In the genomic region with DNA sequence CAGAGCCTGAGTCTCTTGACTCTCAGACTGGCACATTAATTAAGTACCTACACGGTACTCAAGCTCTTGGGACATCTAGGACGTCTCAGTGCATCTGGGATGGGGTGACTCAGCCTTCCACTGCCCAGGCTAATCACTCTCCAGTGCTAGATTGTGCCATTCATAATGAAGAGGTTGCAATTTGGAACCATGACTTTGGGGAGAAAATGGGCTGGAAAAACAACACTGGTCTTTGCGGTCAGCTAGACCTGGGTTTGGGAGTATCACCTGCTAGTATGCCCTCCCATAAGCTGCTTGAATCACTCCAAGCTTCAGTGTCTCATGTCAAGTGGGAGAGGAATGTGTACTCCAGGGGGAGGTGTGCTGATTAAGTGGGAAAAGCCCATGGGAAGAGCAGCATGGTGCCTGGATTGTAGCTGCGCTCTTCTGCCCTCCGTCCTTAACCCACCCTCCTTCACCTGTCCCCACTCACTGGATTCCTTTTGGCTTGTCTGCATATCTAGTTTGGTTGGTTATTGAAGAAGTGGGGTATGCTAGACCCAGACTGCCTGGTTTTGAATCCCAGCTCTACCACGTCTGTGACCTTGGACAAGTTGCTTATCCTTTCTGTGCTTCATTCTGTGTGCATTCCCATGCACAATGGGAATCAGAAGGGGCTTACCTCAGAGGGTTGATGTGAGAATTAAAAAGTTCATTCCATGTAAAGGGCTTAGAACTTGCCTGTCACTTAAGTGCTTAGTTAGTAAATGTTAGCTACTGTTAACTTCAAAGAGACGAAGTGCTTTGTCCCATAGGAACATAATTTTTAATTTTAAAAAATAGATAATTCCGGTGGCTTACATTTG, we compare ENCODE assay signal across 1 cellular context.
TF ChIP-seq lines count a peak whose summit lies in the region.

No MANE protein-coding gene starts in this region.

TF ChIP-seq in endothelial cell of umbilical vein, 7 proteins besides CTCF, POLR2A, EP300 and RAD21:
- TF ChIP-seq FOS (IDR thresholded peaks at IDR 0.05; ENCODE audit: borderline replicate concordance, insufficient read depth, low read length) (peak; percentile 69), POLR2AphosphoS5 (IDR thresholded peaks at IDR 0.05; ENCODE audit: insufficient read depth, low read depth, low read length) (no peak), JUN (IDR thresholded peaks at IDR 0.05; ENCODE audit: borderline replicate concordance, insufficient read depth, insufficient read length, low read depth) (peak; percentile 9)
